In the genomic region with DNA sequence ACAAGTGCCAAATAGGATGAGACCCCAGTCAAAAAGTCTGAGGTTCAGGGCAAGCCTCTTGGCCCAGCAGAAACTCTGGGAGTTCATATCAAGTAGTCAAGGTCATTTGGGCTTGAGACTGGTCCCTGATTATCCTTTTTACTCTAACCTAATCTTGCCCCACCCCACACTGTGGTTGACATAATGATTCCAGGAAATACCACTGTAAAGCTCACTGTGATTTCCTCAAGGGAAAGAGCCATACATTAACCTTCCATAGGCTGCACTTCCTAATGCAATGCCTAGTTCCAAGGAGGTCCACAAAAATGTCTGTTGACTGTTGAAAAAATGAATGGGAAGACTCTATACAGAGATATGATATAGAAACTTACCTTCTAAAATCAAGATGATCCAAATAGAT, we compare ENCODE assay signal across 33 cellular contexts.
"Had no signal": no experiment of that assay in that cellular context is flagged by ENCODE, and none has a peak within 500 bp of the region (broad histone marks: within the 10 kb centered on the region; RNA-seq: fewer than 3 reads in every experiment).

No MANE protein-coding gene starts in this region.

- H3K27me3 ChIP-seq: adrenal gland, ascending aorta, body of pancreas, brain microvascular endothelial cell, breast epithelium, cardiac muscle cell had no signal

- H3K9me3 ChIP-seq: adrenal gland, ascending aorta, body of pancreas, breast epithelium had no signal

- H3K36me3 ChIP-seq: adrenal gland, ascending aorta, brain microvascular endothelial cell, breast epithelium, cardiac muscle cell had no signal

- H3K4me1 ChIP-seq: adrenal gland, ascending aorta, body of pancreas, breast epithelium had no signal

- DNase-seq: activated effector memory CD4-positive, alpha-beta T cell treated with anti-CD3 and anti-CD28 coated beads, Interleukin-2, amount 50 U/mL, for 16 hours; activated effector memory CD4-positive, alpha-beta T cell treated with Interleukin-2 at 50 U/mL for 16 hours; activated gamma-delta T cell; activated naive CD4-positive, alpha-beta T cell; activated naive CD4-positive, alpha-beta T cell treated with anti-CD3 and anti-CD28 coated beads for 36 hours; activated naive CD4-positive, alpha-beta T cell treated with anti-CD3 and anti-CD28 coated beads, Interleukin-2, amount 10 ng/mL, durations not matched to agents 7 days and 5 days; activated naive CD4-positive, alpha-beta T cell treated with anti-CD3 and anti-CD28 coated beads, Interleukin-2, amount 50 U/mL, for 16 hours; activated naive CD4-positive, alpha-beta T cell treated with Interleukin-2 at 50 U/mL for 16 hours; activated naive CD8-positive, alpha-beta T cell treated with anti-CD3 and anti-CD28 coated beads for 36 hours; activated naive CD8-positive, alpha-beta T cell treated with anti-CD3 and anti-CD28 coated beads, Interleukin-2, amount 10 ng/mL, durations not matched to agents 7 days and 5 days; activated naive CD8-positive, alpha-beta T cell treated with anti-CD3 and anti-CD28 coated beads, Interleukin-2, amount 50 U/mL, for 24 hours; activated T-cell treated with anti-CD3 and anti-CD28 coated beads, Interleukin-2, amount 50 U/mL, for 24 hours; activated T-cell treated with anti-CD3 and anti-CD28 coated beads, Interleukin-2, amount 50 U/mL, for 4 hours; activated T-cell treated with anti-CD3 and anti-CD28 coated beads, Interleukin-2, amount 50 U/mL, for 48 hours; activated T-cell treated with anti-CD3 and anti-CD28 coated beads, Interleukin-2, amount 50 U/mL, for 72 hours; adrenal gland; amniotic stem cell; amygdala; anterior cingulate cortex; aorta; body of pancreas; caudate nucleus; central memory CD4-positive, alpha-beta T cell; cerebellar nuclear complex had no signal

- FAIRE-seq: astrocyte, bronchial epithelial cell, colon had no signal

- ATAC-seq: activated naive CD4-positive, alpha-beta T cell treated with anti-CD3 and anti-CD28 coated beads, Interleukin-2, amount 50 U/mL, for 72 hours; activated naive CD8-positive, alpha-beta T cell treated with anti-CD3 and anti-CD28 coated beads, Interleukin-2, amount 50 U/mL, for 24 hours; activated T-cell treated with anti-CD3 and anti-CD28 coated beads, Interleukin-2, amount 50 U/mL, for 4 hours; activated T-cell treated with anti-CD3 and anti-CD28 coated beads, Interleukin-2, amount 50 U/mL, for 72 hours; activated T-helper 17 cell treated with anti-CD3 and anti-CD28 coated beads, Interleukin-2, amount 50 U/mL, for 72 hours; body of pancreas had no signal

- H3K4me3 ChIP-seq: adrenal gland, ascending aorta, body of pancreas, breast epithelium, cardiac muscle cell had no signal

- H3K27ac ChIP-seq: adrenal gland, ascending aorta, body of pancreas, brain microvascular endothelial cell, breast epithelium, cardiac muscle cell had no signal
